ENCODE assay signal across 8 cellular contexts in genomic region chr9:15642369-15642962, GRCh38.
DNase-seq lines count a peak whose midpoint lies in the region; ATAC-seq and TF ChIP-seq lines count a peak whose summit lies in the region.

No MANE protein-coding gene starts in this region.

- H3K27me3 Mint-ChIP-seq in activated T-helper 2 cell treated with anti-CD3 and anti-CD28 coated beads, Interferon-gamma antibody, Interleukin-2, Interleukin-4, amounts not matched to agents 10 μg/mL and 5 μg/mL and 100 μg/mL, durations not matched to agents 14 hours and 24 hours and 36 hours (ENCODE audit: low read depth), result peaks cover 1% of the 10 kb centered on the region

- H3K27ac ChIP-seq in RWPE2 (ENCODE audit: poor library complexity, severe bottlenecking), result no peak overlapping the region

- TF ChIP-seq CTCF in LNCAP (IDR thresholded peaks at IDR 0.05) (peak; percentile 58; the same call in 1 of the 2 replicates), RWPE2 (IDR thresholded peaks at IDR 0.05; ENCODE audit: poor library complexity, severe bottlenecking) (peak; percentile 57)

- H3K9me3 ChIP-seq in RWPE2 (ENCODE audit: severe bottlenecking), result no peaks in the 10 kb centered on the region

- no peak overlapping the region for H3K4me3 Mint-ChIP-seq in activated T-helper 2 cell treated with anti-CD3 and anti-CD28 coated beads, Interferon-gamma antibody, Interleukin-2, Interleukin-4, amounts not matched to agents 10 μg/mL and 5 μg/mL and 100 μg/mL, durations not matched to agents 14 hours and 24 hours and 36 hours (ENCODE audit: low read depth)

- H3K4me1 ChIP-seq in RWPE2 (ENCODE audit: insufficient read depth, poor library complexity, severe bottlenecking), result peaks cover 2% of the 10 kb centered on the region

- no peaks in the 10 kb centered on the region for H3K9me3 Mint-ChIP-seq in activated T-helper 2 cell treated with anti-CD3 and anti-CD28 coated beads, Interferon-gamma antibody, Interleukin-2, Interleukin-4, amounts not matched to agents 10 μg/mL and 5 μg/mL and 100 μg/mL, durations not matched to agents 14 hours and 24 hours and 36 hours

- ATAC-seq in RWPE2 (ENCODE audit: low read depth) (no peak), HG03565 (IDR thresholded peaks at IDR 0.05; ENCODE audit: unreplicated experiment) (no peak)

- no peaks in the 10 kb centered on the region for H3K36me3 Mint-ChIP-seq in activated T-helper 2 cell treated with anti-CD3 and anti-CD28 coated beads, Interferon-gamma antibody, Interleukin-2, Interleukin-4, amounts not matched to agents 10 μg/mL and 5 μg/mL and 100 μg/mL, durations not matched to agents 14 hours and 24 hours and 36 hours (ENCODE audit: low read depth)

- peak; percentile 35 for DNase-seq in GDM1 (lab: John Stamatoyannopoulos, UW)
- DNase-seq in RWPE2 (ENCODE audit: low spot score), result no peak
- peak; percentile 37 for DNase-seq in fibroblast of the conjunctiva (ENCODE audit: low read depth)
- DNase-seq in smooth muscle cell of the brain vasculature (ENCODE audit: low read depth, low spot score), result peak; percentile 29
- DNase-seq in activated CD8-positive, alpha-beta memory T cell treated with anti-CD3 and anti-CD28 coated beads for 24 hours, result no peak
- no peak for DNase-seq in activated T-helper 2 cell treated with anti-CD3 and anti-CD28 coated beads, Interferon-gamma antibody, Interleukin-2, Interleukin-4, amounts not matched to agents 10 μg/mL and 5 μg/mL and 100 μg/mL, durations not matched to agents 14 hours and 24 hours and 36 hours (ENCODE audit: low spot score)

- H3K27ac Mint-ChIP-seq in activated T-helper 2 cell treated with anti-CD3 and anti-CD28 coated beads, Interferon-gamma antibody, Interleukin-2, Interleukin-4, amounts not matched to agents 10 μg/mL and 5 μg/mL and 100 μg/mL, durations not matched to agents 14 hours and 24 hours and 36 hours, result no peak overlapping the region

- no peaks in the 10 kb centered on the region for H3K4me1 Mint-ChIP-seq in activated T-helper 2 cell treated with anti-CD3 and anti-CD28 coated beads, Interferon-gamma antibody, Interleukin-2, Interleukin-4, amounts not matched to agents 10 μg/mL and 5 μg/mL and 100 μg/mL, durations not matched to agents 14 hours and 24 hours and 36 hours (ENCODE audit: low read depth)

- H3K36me3 ChIP-seq in RWPE2 (ENCODE audit: low read depth), result 0 out of 2 replicates have a peak, but pooled peaks cover 3% of the 10 kb centered on the region

- H3K4me3 ChIP-seq in RWPE2 (ENCODE audit: severe bottlenecking), result no peak overlapping the region

- H3K27me3 ChIP-seq in RWPE2 (ENCODE audit: insufficient read depth, poor library complexity, severe bottlenecking), result no peaks in the 10 kb centered on the region

- intact Hi-C loops in activated T-helper 2 cell treated with anti-CD3 and anti-CD28 coated beads, Interferon-gamma antibody, Interleukin-2, Interleukin-4, amounts not matched to agents 10 μg/mL and 5 μg/mL and 100 μg/mL, durations not matched to agents 14 hours and 24 hours and 36 hours (cut with micrococcal nuclease), result no loop called here

Comparison
In these comparisons a context has a peak if more than half of its experiments do, and no peak if none do; other contexts are left out.
1. DNase-seq: peak in GDM1 (single experiment), fibroblast of the conjunctiva (single experiment) and smooth muscle cell of the brain vasculature (single experiment); none in RWPE2 (single experiment), activated CD8-positive, alpha-beta memory T cell treated with anti-CD3 and anti-CD28 coated beads for 24 hours (single experiment) and activated T-helper 2 cell treated with anti-CD3 and anti-CD28 coated beads, Interferon-gamma antibody, Interleukin-2, Interleukin-4, amounts not matched to agents 10 μg/mL and 5 μg/mL and 100 μg/mL, durations not matched to agents 14 hours and 24 hours and 36 hours (single experiment).